In the genomic region with DNA sequence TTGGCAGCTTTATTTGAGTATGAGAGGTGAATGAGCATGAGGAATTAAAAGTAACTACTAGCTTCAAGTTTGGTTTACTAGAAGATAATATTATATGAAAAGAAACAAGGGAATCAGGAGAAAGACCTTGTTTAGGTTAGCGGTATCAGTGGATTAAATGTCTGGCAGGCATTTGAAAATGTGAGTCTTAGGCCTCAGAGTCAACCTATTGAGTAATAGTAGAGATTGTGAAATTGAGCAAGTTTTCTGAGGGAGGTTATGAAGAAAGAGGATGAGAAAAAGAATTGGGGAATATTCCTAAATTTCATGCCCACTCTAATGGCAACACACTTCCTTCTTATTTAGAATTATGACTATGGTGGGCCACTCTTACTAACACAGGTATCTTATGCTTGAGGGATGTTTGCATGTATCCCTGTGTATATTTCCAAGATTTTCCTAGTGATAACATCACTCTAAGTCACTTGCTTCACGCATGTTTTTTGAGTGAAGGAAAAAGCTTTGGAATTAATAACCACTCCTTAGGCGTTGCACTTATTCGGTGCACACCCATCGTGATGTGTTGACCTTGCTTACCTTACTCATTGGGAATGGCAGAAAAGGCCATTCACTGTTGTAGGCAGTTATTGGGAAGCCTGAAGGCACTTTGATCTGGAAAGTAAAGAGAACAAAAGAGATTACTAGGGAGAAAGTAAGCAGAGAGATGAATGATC, we compare ENCODE assay signal across 1 cellular context.
TF ChIP-seq lines count a peak whose summit lies in the region.

No MANE protein-coding gene starts in this region.

TF ChIP-seq in IMR-90, 13 proteins besides CTCF, POLR2A, EP300 and RAD21:
- TF ChIP-seq CEBPB (IDR thresholded peaks at IDR 0.05; ENCODE audit: low read depth, low read length): peak; percentile 95
- TF ChIP-seq, protein P1, sequence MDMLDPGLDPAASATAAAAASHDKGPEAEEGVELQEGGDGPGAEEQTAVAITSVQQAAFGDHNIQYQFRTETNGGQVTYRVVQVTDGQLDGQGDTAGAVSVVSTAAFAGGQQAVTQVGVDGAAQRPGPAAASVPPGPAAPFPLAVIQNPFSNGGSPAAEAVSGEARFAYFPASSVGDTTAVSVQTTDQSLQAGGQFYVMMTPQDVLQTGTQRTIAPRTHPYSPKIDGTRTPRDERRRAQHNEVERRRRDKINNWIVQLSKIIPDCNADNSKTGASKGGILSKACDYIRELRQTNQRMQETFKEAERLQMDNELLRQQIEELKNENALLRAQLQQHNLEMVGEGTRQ (IDR thresholded peaks at IDR 0.05; ENCODE audit: low read depth, low read length): no peak
- no peak for TF ChIP-seq CHD1 (IDR thresholded peaks at IDR 0.05; ENCODE audit: low read depth, low read length)
- TF ChIP-seq SMC3 (IDR thresholded peaks at IDR 0.05; ENCODE audit: low read depth, low read length): no peak
- TF ChIP-seq ELK1 (IDR thresholded peaks at IDR 0.05; ENCODE audit: borderline replicate concordance, low read depth, low read length): no peak
- no peak for TF ChIP-seq MAZ (IDR thresholded peaks at IDR 0.05; ENCODE audit: borderline replicate concordance, low read depth, low read length)
- no peak for TF ChIP-seq RCOR1 (IDR thresholded peaks at IDR 0.05; ENCODE audit: insufficient replicate concordance, low read length)
